In the genomic region with DNA sequence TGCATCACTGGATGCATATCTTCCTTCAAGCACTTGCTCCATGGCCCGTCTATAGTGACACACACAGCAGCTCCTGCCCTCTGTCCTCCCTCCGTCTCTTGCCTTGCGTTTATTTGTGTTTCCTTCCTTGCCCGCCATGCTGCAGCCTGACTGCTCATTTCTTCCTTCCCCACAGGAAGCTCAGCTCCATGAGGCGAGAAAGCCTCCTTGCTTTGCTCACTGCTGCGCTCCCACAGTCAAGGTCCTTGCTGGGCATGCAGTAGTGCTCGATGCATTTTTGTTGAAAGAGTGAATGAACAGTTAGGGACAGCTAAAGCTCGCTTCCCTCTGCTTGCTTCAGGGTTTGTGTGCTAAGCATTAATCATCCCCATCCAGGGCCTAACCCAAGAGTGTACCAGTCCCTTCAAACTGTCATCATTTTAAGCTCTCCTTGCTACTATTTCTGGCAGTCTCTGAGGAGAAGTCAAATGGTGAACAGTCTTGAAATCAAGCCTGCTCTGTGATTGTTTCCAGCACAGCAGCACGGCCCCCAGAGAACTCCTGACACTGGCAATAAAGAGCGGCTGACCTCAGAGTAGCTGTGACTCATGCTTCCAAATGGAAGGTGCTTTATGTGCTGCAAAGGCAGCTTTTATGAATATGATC, we compare ENCODE assay signal across 1 cellular context.
TF ChIP-seq lines count a peak whose summit lies in the region.

No MANE protein-coding gene starts in this region.

TF ChIP-seq in HepG2, 621 proteins besides CTCF, POLR2A, EP300 and RAD21 (continued from another document):
- TF ChIP-seq MAFK (conservative IDR thresholded peaks at IDR 0.05 in 1 of 2, IDR thresholded peaks at IDR 0.05 in 1 of 2; ENCODE audit: low read length in 2 of 2), result no peak
TF ChIP-seq in HepG2: peak in this region for 0.
